Comparison of ENCODE assay signal across 11 cellular contexts in the genomic region with DNA sequence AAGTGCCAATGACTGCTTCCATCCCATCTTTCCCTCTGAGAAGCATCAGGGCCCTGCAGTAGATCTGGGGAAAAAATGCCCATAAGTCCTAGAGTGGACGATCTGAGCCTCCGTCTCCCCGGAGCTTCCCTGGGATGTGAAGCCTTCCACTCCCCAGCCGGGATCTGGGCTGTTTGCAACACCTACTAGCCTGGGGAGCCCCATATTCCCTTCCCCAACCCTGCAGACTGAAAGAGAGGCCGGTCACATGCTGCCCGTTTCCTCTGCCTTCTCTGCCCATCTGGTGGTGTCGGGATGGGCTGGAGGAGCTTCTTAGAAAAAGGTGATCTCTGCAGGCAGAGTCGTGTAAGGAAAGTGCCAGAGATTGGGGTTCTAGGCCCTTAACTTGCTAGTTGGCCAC.
DNase-seq lines count a peak whose midpoint lies in the region; ATAC-seq and TF ChIP-seq lines count a peak whose summit lies in the region.
"Had no signal": no experiment of that assay in that cellular context is flagged by ENCODE, and none has a peak within 500 bp of the region (broad histone marks: within the 10 kb centered on the region; RNA-seq: fewer than 3 reads in every experiment).

No MANE protein-coding gene starts in this region.

- H3K27ac ChIP-seq in VCaP = peak overlapping the region; percentile 68; the same call in 1 of the 2 replicates
- H3K27ac ChIP-seq: epithelial cell of prostate had no signal

- H3K27ac Mint-ChIP-seq in T-helper 1 cell treated with Interleukin-12 subunit alpha and Interleukin-12 subunit beta and Interleukin-4 antibody, amounts not matched to agents 30 μg/mL and 1 μg/mL, for 36 hours = no peak overlapping the region

- H3K4me1 Mint-ChIP-seq in T-helper 1 cell treated with Interleukin-12 subunit alpha and Interleukin-12 subunit beta and Interleukin-4 antibody, amounts not matched to agents 30 μg/mL and 1 μg/mL, for 36 hours (ENCODE audit: low read depth) = peaks cover 15% of the 10 kb centered on the region

- no peak for TF ChIP-seq CTCF in VCaP (conservative IDR thresholded peaks at IDR 0.05)
- no peak for TF ChIP-seq CTCF in fibroblast of mammary gland (conservative IDR thresholded peaks at IDR 0.05; ENCODE audit: control insufficient read depth, insufficient read depth, low read depth, low read length)

- H3K27me3 Mint-ChIP-seq in T-helper 1 cell treated with Interleukin-12 subunit alpha and Interleukin-12 subunit beta and Interleukin-4 antibody, amounts not matched to agents 30 μg/mL and 1 μg/mL, for 36 hours (ENCODE audit: low read depth) = peaks cover 3% of the 10 kb centered on the region

- DNase-seq in T-helper 1 cell = no peak
- no peak for DNase-seq in fibroblast of mammary gland (ENCODE audit: low read depth)
- DNase-seq in skeletal muscle cell (ENCODE audit: low read depth) = no peak
- no peak for DNase-seq in NOMO-1 (lab: John Stamatoyannopoulos, UW; ENCODE audit: unreplicated experiment in 2 of 2)
- DNase-seq in KBM-7 = no peak
- DNase-seq: activated CD4-positive, CD25-positive, alpha-beta regulatory T cell treated with anti-CD3 and anti-CD28 coated beads, Interleukin-2, amount 50 U/mL, for 72 hours; NCI-H1694 had no signal

- in situ Hi-C loops in KBM-7 (cut with MboI; ENCODE audit: low pct_unique_long_range_greater_than_20kb, low sequenced_read_pairs) = no loop called here

- H3K36me3 Mint-ChIP-seq in T-helper 1 cell treated with Interleukin-12 subunit alpha and Interleukin-12 subunit beta and Interleukin-4 antibody, amounts not matched to agents 30 μg/mL and 1 μg/mL, for 36 hours (ENCODE audit: low read depth) = peaks cover 3% of the 10 kb centered on the region

- peak overlapping the region; percentile 60 for H3K4me3 ChIP-seq in fibroblast of mammary gland (ENCODE audit: control insufficient read depth, low read depth, low read length)
- H3K4me3 ChIP-seq in skeletal muscle cell (ENCODE audit: low read depth, low read length) = peak overlapping the region; percentile 66

- peaks cover 10% of the 10 kb centered on the region for H3K9me3 Mint-ChIP-seq in T-helper 1 cell treated with Interleukin-12 subunit alpha and Interleukin-12 subunit beta and Interleukin-4 antibody, amounts not matched to agents 30 μg/mL and 1 μg/mL, for 36 hours

- H3K4me3 Mint-ChIP-seq in T-helper 1 cell treated with Interleukin-12 subunit alpha and Interleukin-12 subunit beta and Interleukin-4 antibody, amounts not matched to agents 30 μg/mL and 1 μg/mL, for 36 hours = peak overlapping the region; percentile 79

- no peak for ATAC-seq in GM19397 (IDR thresholded peaks at IDR 0.05; ENCODE audit: unreplicated experiment)
